ENCODE assay signal across 1 cellular context in genomic region chr14:87995500-87996275, GRCh38.
TF ChIP-seq lines count a peak whose summit lies in the region.

No MANE protein-coding gene starts in this region.

TF ChIP-seq in GM23338, 12 proteins besides CTCF, POLR2A, EP300 and RAD21 (continued from another document):
- TF ChIP-seq REST (IDR thresholded peaks at IDR 0.05; ENCODE audit: unreplicated experiment) = no peak
- TF ChIP-seq ZNF331 (CRISPR knock-in tag; IDR thresholded peaks at IDR 0.05; ENCODE audit: low read depth) = no peak
